ENCODE assay signal across 11 cellular contexts in genomic region chr9:130220351-130220750, GRCh38. TPM values are rescaled to one million over a fixed set of nuclear protein-coding genes. Genes with fewer than 3 reads are reported as not detected.
DNase-seq lines count a peak whose midpoint lies in the region; ATAC-seq and TF ChIP-seq lines count a peak whose summit lies in the region.
"Had no signal": no experiment of that assay in that cellular context is flagged by ENCODE, and none has a peak within 500 bp of the region (broad histone marks: within the 10 kb centered on the region; RNA-seq: fewer than 3 reads in every experiment).

No MANE protein-coding gene starts in this region.

- intact Hi-C loops in adrenal gland (cut with DNase I): no loop called here

- H3K4me1 ChIP-seq in adrenal gland (replicated peaks in 1 of 2): no peaks in the 10 kb centered on the region

- peaks cover 0 to 12% of the 10 kb centered on the region in 2 donors for H3K36me3 ChIP-seq in adrenal gland (replicated peaks in 1 of 2)
- H3K36me3 ChIP-seq: upper lobe of left lung had no signal

- ATAC-seq in HG03039 (IDR thresholded peaks at IDR 0.05; ENCODE audit: unreplicated experiment): no peak

- H3K9me3 ChIP-seq in adrenal gland (replicated peaks in 1 of 3): no peaks in the 10 kb centered on the region
- H3K9me3 ChIP-seq: upper lobe of left lung had no signal

- H3K27ac ChIP-seq in temporal lobe (ENCODE audit: low read depth, low read length) (peak overlapping the region; percentile 65), adrenal gland (no peak overlapping the region)
- H3K27ac ChIP-seq: upper lobe of left lung had no signal

- 48 to 66% (median 57%) methylated on average over 9 of the region's 9 CpGs for WGBS in adrenal gland, 4 donors

- TF ChIP-seq CTCF in HFF-Myc (IDR thresholded peaks at IDR 0.05; ENCODE audit: low read depth, low read length, missing control alignments) (peak; percentile 27), choroid plexus epithelial cell (conservative IDR thresholded peaks at IDR 0.05; ENCODE audit: low read depth, low read length) (peak; percentile 55), adrenal gland (IDR thresholded peaks at IDR 0.05) (peak in 2 of 6 experiments; percentile 18 to 26)

- DNase-seq in HFF-Myc (ENCODE audit: extremely low read depth, low read depth): no peak
- DNase-seq in choroid plexus epithelial cell (ENCODE audit: low read depth): peak; percentile 61
- DNase-seq in left kidney (ENCODE audit: low read depth, low spot score): peak; percentile 95
- DNase-seq in adrenal gland: no peak
- no peak for DNase-seq in NCI-H1048 (lab: John Stamatoyannopoulos, UW)
- DNase-seq: EL, NCI-H1092 treated with DMSO at 0.1 percent for 48 hours, T-helper 2 cell, upper lobe of left lung had no signal

- no peaks in the 10 kb centered on the region for H3K27me3 ChIP-seq in adrenal gland
- H3K27me3 ChIP-seq: upper lobe of left lung had no signal

- H3K4me3 ChIP-seq in HFF-Myc (replicated peaks; ENCODE audit: low read depth, low read length) (no peak overlapping the region), choroid plexus epithelial cell (ENCODE audit: low read depth, low read length) (no peak overlapping the region), adrenal gland (no peak overlapping the region)
- H3K4me3 ChIP-seq: upper lobe of left lung had no signal

- no peak for TF ChIP-seq POLR2A in adrenal gland (IDR thresholded peaks at IDR 0.05)

RNA-seq across cellular contexts. Expression of gene HMCN2, which starts 45.2 kb away (rescaled TPM):
- under 0.01 TPM for total RNA-seq in temporal lobe
- under 1 TPM in 7 of 8 donors, not detected in 1; 0.13 to 0.66 (median 0.42) TPM for total RNA-seq in adrenal gland
- polyA plus RNA-seq in adrenal gland: 10 to 100 TPM in 1 of 3 donors, 1 to 10 TPM in 1, under 1 TPM in 1; 0.05 to 25.8 (median 2.8) TPM

RNA-seq across cellular contexts. Expression of gene NCS1, which starts 48.1 kb away (rescaled TPM):
- total RNA-seq in temporal lobe (138 TPM), adrenal gland (10 to 100 TPM; 21.7 to 87.6 (median 44.5) TPM)
- 10 to 100 TPM; 18.5 to 33.8 (median 21.8) TPM for polyA plus RNA-seq in adrenal gland

Comparison
In these comparisons a context has a peak if more than half of its experiments do, and no peak if none do; other contexts are left out.
1. DNase-seq: peak in choroid plexus epithelial cell (single experiment) and left kidney (single experiment); none in HFF-Myc (single experiment), adrenal gland (0 of 7) and NCI-H1048 (single experiment).